In the genomic region with DNA sequence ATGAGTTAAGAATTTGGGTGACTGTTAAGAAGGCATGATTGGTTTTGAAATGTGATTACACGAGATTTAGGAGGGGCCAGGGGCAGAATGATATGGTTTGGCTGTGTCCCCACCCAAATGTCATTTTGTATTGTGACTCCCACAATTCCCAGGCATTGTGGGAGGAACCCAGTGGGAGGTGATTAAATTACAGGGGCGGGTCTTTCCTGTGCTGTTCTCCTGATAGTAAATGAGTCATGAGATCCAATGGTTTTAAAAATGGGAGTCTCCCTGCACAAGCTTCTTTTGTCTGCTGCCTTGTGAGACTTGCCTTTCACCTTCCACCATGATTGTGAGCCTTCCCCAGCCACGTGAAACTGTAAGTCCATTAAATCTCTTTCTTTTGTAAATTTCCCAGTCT, we compare ENCODE assay signal across 23 cellular contexts. TPM values are rescaled to one million over a fixed set of nuclear protein-coding genes. Genes with fewer than 3 reads are reported as not detected.
DNase-seq lines count a peak whose midpoint lies in the region; FAIRE-seq and TF ChIP-seq lines count a peak whose summit lies in the region.
"Had no signal": no experiment of that assay in that cellular context is flagged by ENCODE, and none has a peak within 500 bp of the region (broad histone marks: within the 10 kb centered on the region; RNA-seq: fewer than 3 reads in every experiment).

No MANE protein-coding gene starts in this region.

- CTCF ChIA-PET in A673 (lab: Charles Lee), result no interaction called here
- CTCF ChIA-PET in HEK293 (lab: Yijun Ruan, JAX), result interaction anchor here (2.6 kb wide), 1 partner anchor 30 kb away, joined by 9 read pairs; no protein-coding TSS in a partner anchor
- CTCF ChIA-PET in activated CD4-positive, alpha-beta T cell treated with anti-CD3 and anti-CD28 coated beads, Interleukin-2, amount 10 ng/mL, durations not matched to agents 7 days and 5 days (lab: Charles Lee), result no interaction called here

- intact Hi-C loops in A673 (cut with micrococcal nuclease; ENCODE audit: unreplicated experiment), result no loop called here

- no TSS peak for BruUV-seq in A673 (replicated peaks; lab: Mats Ljungman, UMichigan)

- FAIRE-seq in bronchial epithelial cell (lab: Jason Lieb, UNC), result no peak
- FAIRE-seq: A204.1, G401.6, GM12892, GM19239, H1 had no signal

- no peak for TF ChIP-seq POLR2A in erythroblast (IDR thresholded peaks at IDR 0.05; ENCODE audit: low read length)

- no peak overlapping the region for H3K4me3 Mint-ChIP-seq in activated CD4-positive, alpha-beta T cell treated with anti-CD3 and anti-CD28 coated beads, Interleukin-2, amount 10 ng/mL, durations not matched to agents 7 days and 5 days
- H3K4me3 Mint-ChIP-seq: CD4-positive, CD25-positive, alpha-beta regulatory T cell; CD8-positive, alpha-beta T cell had no signal

- H3K27me3 ChIP-seq in A673 (replicated peaks; ENCODE audit: insufficient read depth, low read depth, low read length, poor library complexity) (no peaks in the 10 kb centered on the region), bronchial epithelial cell (ENCODE audit: control insufficient read depth, insufficient read depth, low read length) (no peaks in the 10 kb centered on the region)

- peaks cover 13% of the 10 kb centered on the region for H3K27me3 Mint-ChIP-seq in activated CD4-positive, alpha-beta T cell treated with anti-CD3 and anti-CD28 coated beads, Interleukin-2, amount 10 ng/mL, durations not matched to agents 7 days and 5 days

- no peaks in the 10 kb centered on the region for H3K4me1 Mint-ChIP-seq in activated CD4-positive, alpha-beta T cell treated with anti-CD3 and anti-CD28 coated beads, Interleukin-2, amount 10 ng/mL, durations not matched to agents 7 days and 5 days
- H3K4me1 Mint-ChIP-seq: CD4-positive, CD25-positive, alpha-beta regulatory T cell had no signal

- H3K9me3 ChIP-seq in A673 (ENCODE audit: low read depth, low read length, poor library complexity, severe bottlenecking) (peaks cover 7% of the 10 kb centered on the region), HEK293 (ENCODE audit: control insufficient read depth, insufficient read depth, low read depth, low read length) (no peaks in the 10 kb centered on the region)

- no peak overlapping the region for H3K4me3 ChIP-seq in A673 (ENCODE audit: low read depth, low read length, poor library complexity, severe bottlenecking)
- H3K4me3 ChIP-seq in HEK293 (ENCODE audit: low read depth, low read length), result no peak overlapping the region
- no peak overlapping the region for H3K4me3 ChIP-seq in bronchial epithelial cell (ENCODE audit: low read depth, low read length)
- H3K4me3 ChIP-seq: GM23248 had no signal

- peak; percentile 52 for DNase-seq in A673 (ENCODE audit: low spot score)
- DNase-seq in bronchial epithelial cell (ENCODE audit: low read depth), result peak; percentile 29
- DNase-seq in T-helper 9 cell, result no peak
- no peak for DNase-seq in erythroblast (lab: John Stamatoyannopoulos, UW)
- no peak for DNase-seq in activated CD4-positive, alpha-beta T cell treated with anti-CD3 and anti-CD28 coated beads, Interleukin-2, amount 10 ng/mL, durations not matched to agents 7 days and 5 days
- DNase-seq: ACHN; AML-193; Caco-2; CD4-positive, CD25-positive, alpha-beta regulatory T cell; CD8-positive, alpha-beta T cell; DMS153; DND-41; GM23248; H7; HCEC 1CT had no signal

- no peak overlapping the region for H3K27ac Mint-ChIP-seq in activated CD4-positive, alpha-beta T cell treated with anti-CD3 and anti-CD28 coated beads, Interleukin-2, amount 10 ng/mL, durations not matched to agents 7 days and 5 days
- H3K27ac Mint-ChIP-seq: CD4-positive, CD25-positive, alpha-beta regulatory T cell; CD8-positive, alpha-beta T cell had no signal

- no peak for TF ChIP-seq CTCF in A673 (conservative IDR thresholded peaks at IDR 0.05; ENCODE audit: low read depth, low read length)
- no peak for TF ChIP-seq CTCF in HEK293 (tag by site-specific recombination; IDR thresholded peaks at IDR 0.05)
- TF ChIP-seq CTCF in bronchial epithelial cell (IDR thresholded peaks at IDR 0.05; ENCODE audit: insufficient read depth, low read length, severe bottlenecking), result no peak

- no peak overlapping the region for H3K27ac ChIP-seq in A673 (ENCODE audit: low read depth, low read length, poor library complexity, severe bottlenecking)
- no peak overlapping the region for H3K27ac ChIP-seq in HEK293 (ENCODE audit: extremely low read depth, low read depth, low read length)
- H3K27ac ChIP-seq: 22Rv1, C4-2B, GM23248 had no signal

- H3K9me3 Mint-ChIP-seq in activated CD4-positive, alpha-beta T cell treated with anti-CD3 and anti-CD28 coated beads, Interleukin-2, amount 10 ng/mL, durations not matched to agents 7 days and 5 days, result peaks cover 4% of the 10 kb centered on the region
- H3K9me3 Mint-ChIP-seq: CD8-positive, alpha-beta T cell had no signal

- peaks cover 46% of the 10 kb centered on the region for H3K4me1 ChIP-seq in A673 (ENCODE audit: insufficient read depth, low read length, poor library complexity, severe bottlenecking)
- H3K4me1 ChIP-seq in HEK293 (ENCODE audit: control insufficient read depth, insufficient read depth, low read length), result peaks cover 10% of the 10 kb centered on the region
- H3K4me1 ChIP-seq: Caco-2 had no signal

- H3K36me3 Mint-ChIP-seq in activated CD4-positive, alpha-beta T cell treated with anti-CD3 and anti-CD28 coated beads, Interleukin-2, amount 10 ng/mL, durations not matched to agents 7 days and 5 days (ENCODE audit: low read depth), result no peaks in the 10 kb centered on the region
- H3K36me3 Mint-ChIP-seq: CD4-positive, CD25-positive, alpha-beta regulatory T cell; CD8-positive, alpha-beta T cell had no signal

- POLR2A ChIA-PET in A673 (lab: Charles Lee; ENCODE audit: low non-redundant PET), result no interaction called here
- POLR2A ChIA-PET in HEK293 (lab: Yijun Ruan, JAX), result no interaction called here
- POLR2A ChIA-PET in activated CD4-positive, alpha-beta T cell treated with anti-CD3 and anti-CD28 coated beads, Interleukin-2, amount 10 ng/mL, durations not matched to agents 7 days and 5 days (lab: Charles Lee), result no interaction called here

- H3K36me3 ChIP-seq in A673 (ENCODE audit: insufficient read depth, low read length, poor library complexity, severe bottlenecking) (no peaks in the 10 kb centered on the region), HEK293 (ENCODE audit: control insufficient read depth in 2 of 2, insufficient read depth in 1 of 2, low read length in 2 of 2) (no peaks in the 10 kb centered on the region), bronchial epithelial cell (ENCODE audit: control insufficient read depth, insufficient read depth, low read length) (no peaks in the 10 kb centered on the region)

TF ChIP-seq in HEK293, 187 proteins besides CTCF, POLR2A, EP300 and RAD21:
- TF ChIP-seq, protein P1, sequence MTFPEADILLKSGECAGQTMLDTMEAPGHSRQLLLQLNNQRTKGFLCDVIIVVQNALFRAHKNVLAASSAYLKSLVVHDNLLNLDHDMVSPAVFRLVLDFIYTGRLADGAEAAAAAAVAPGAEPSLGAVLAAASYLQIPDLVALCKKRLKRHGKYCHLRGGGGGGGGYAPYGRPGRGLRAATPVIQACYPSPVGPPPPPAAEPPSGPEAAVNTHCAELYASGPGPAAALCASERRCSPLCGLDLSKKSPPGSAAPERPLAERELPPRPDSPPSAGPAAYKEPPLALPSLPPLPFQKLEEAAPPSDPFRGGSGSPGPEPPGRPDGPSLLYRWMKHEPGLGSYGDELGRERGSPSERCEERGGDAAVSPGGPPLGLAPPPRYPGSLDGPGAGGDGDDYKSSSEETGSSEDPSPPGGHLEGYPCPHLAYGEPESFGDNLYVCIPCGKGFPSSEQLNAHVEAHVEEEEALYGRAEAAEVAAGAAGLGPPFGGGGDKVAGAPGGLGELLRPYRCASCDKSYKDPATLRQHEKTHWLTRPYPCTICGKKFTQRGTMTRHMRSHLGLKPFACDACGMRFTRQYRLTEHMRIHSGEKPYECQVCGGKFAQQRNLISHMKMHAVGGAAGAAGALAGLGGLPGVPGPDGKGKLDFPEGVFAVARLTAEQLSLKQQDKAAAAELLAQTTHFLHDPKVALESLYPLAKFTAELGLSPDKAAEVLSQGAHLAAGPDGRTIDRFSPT (tag by site-specific recombination; IDR thresholded peaks at IDR 0.05), result no peak
- TF ChIP-seq EGR2 (tag by site-specific recombination; IDR thresholded peaks at IDR 0.05; ENCODE audit: low read depth) (0 out of 2 replicates have a peak, but pooled peaks have one; percentile 39), KLF1 (tag by site-specific recombination; IDR thresholded peaks at IDR 0.05) (peak; percentile 46), ZFHX2 (tag by site-specific recombination; conservative IDR thresholded peaks at IDR 0.05) (peak; percentile 39)

RNA-seq across cellular contexts. Expression of a gene that starts 34.6 kb away (rescaled TPM):
- total RNA-seq in A673 (2021) (7.9 and 9.3 TPM in 2 replicates), bronchial epithelial cell (not detected in 2 replicates)
- total RNA-seq in activated CD4-positive, alpha-beta T cell treated with anti-CD3 and anti-CD28 coated beads, Interleukin-2, amount 10 ng/mL, durations not matched to agents 7 days and 5 days, result not detected
- total RNA-seq: Caco-2; CD4-positive, CD25-positive, alpha-beta regulatory T cell; CD8-positive, alpha-beta T cell; GM23248 had no signal

Comparison
In these comparisons a context has a peak if more than half of its experiments do, and no peak if none do; other contexts are left out.
1. DNase-seq: peak in A673 (single experiment) and bronchial epithelial cell (single experiment); none in T-helper 9 cell (single experiment), erythroblast (0 of 2) and activated CD4-positive, alpha-beta T cell treated with anti-CD3 and anti-CD28 coated beads, Interleukin-2, amount 10 ng/mL, durations not matched to agents 7 days and 5 days (single experiment).